ENCODE assay signal across 16 cellular contexts in the genomic region with DNA sequence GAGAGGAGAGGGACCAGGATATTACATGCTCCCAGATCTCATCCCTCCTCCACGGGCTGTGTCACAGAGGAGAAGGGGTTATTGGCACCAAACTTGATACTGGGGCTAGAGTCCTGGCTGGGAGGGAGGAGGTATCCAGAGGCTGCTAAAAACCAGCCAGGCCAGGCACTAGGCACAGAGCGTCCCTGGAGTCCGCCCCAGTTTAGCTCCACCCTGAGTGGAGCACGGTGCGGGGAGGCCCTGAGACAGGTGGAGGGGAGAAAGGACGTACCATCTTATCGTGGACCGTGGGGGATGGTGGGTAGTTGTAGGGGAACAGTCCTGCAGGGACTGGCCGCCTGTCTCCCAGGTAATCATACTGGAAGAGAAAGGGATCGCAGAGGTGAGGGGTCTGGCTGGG. TPM values are rescaled to one million over a fixed set of nuclear protein-coding genes. Genes with fewer than 3 reads are reported as not detected.
"Had no signal": no experiment of that assay in that cellular context is flagged by ENCODE, and none has a peak within 500 bp of the region (broad histone marks: within the 10 kb centered on the region; RNA-seq: fewer than 3 reads in every experiment).

No MANE protein-coding gene starts in this region.

- H3K27ac Mint-ChIP-seq: activated CD4-positive, alpha-beta T cell treated with anti-CD3 and anti-CD28 coated beads, Interleukin-2, amount 10 ng/mL, durations not matched to agents 24 days and 14 days; activated naive CD4-positive, alpha-beta T cell treated with anti-CD3 and anti-CD28 coated beads for 36 hours; activated T-helper 1 cell treated with anti-CD3 and anti-CD28 coated beads, Interleukin-12 subunit alpha, Interleukin-12 subunit beta, Interleukin-2, Interleukin-4 antibody, amounts not matched to agents 30 ng/mL and 10 ng/mL and 1 ng/mL, durations not matched to agents 14 hours and 24 hours and 36 hours; memory B cell; nephron progenitor cell had no signal

- H3K9me3 ChIP-seq: tibial nerve had no signal

- H3K4me3 Mint-ChIP-seq: activated CD4-positive, alpha-beta T cell treated with anti-CD3 and anti-CD28 coated beads, Interleukin-2, amount 10 ng/mL, durations not matched to agents 24 days and 14 days; activated naive CD4-positive, alpha-beta T cell treated with anti-CD3 and anti-CD28 coated beads for 36 hours; activated T-helper 1 cell treated with anti-CD3 and anti-CD28 coated beads, Interleukin-12 subunit alpha, Interleukin-12 subunit beta, Interleukin-2, Interleukin-4 antibody, amounts not matched to agents 30 ng/mL and 10 ng/mL and 1 ng/mL, durations not matched to agents 14 hours and 24 hours and 36 hours; endodermal cell; memory B cell; nephron progenitor cell; WTC11 had no signal

- ATAC-seq: SK-N-SH treated with all-trans-retinoic acid at 6 μM for 48 hours had no signal

- H3K36me3 Mint-ChIP-seq: memory B cell, WTC11 had no signal

- H3K4me3 ChIP-seq: tibial nerve had no signal

- DNase-seq: activated CD4-positive, alpha-beta T cell treated with anti-CD3 and anti-CD28 coated beads, Interleukin-2, amount 10 ng/mL, durations not matched to agents 24 days and 14 days; activated naive CD4-positive, alpha-beta T cell treated with anti-CD3 and anti-CD28 coated beads for 36 hours; central memory CD4-positive, alpha-beta T cell; cortex of kidney; hippocampal formation; nephron progenitor cell; retina had no signal

- H3K79me2 ChIP-seq: parathyroid adenoma had no signal

- H3K27ac ChIP-seq: parathyroid adenoma had no signal

- H3K27me3 ChIP-seq: tibial nerve had no signal

- H2AFZ ChIP-seq: parathyroid adenoma had no signal

- H3K27me3 Mint-ChIP-seq: activated CD4-positive, alpha-beta T cell treated with anti-CD3 and anti-CD28 coated beads, Interleukin-2, amount 10 ng/mL, durations not matched to agents 24 days and 14 days; memory B cell had no signal

- H3K4me1 Mint-ChIP-seq: memory B cell had no signal

- H3K9ac ChIP-seq: parathyroid adenoma had no signal

- H3K9me3 Mint-ChIP-seq: activated CD4-positive, alpha-beta T cell treated with anti-CD3 and anti-CD28 coated beads, Interleukin-2, amount 10 ng/mL, durations not matched to agents 24 days and 14 days; activated naive CD4-positive, alpha-beta T cell treated with anti-CD3 and anti-CD28 coated beads for 36 hours; activated T-helper 1 cell treated with anti-CD3 and anti-CD28 coated beads, Interleukin-12 subunit alpha, Interleukin-12 subunit beta, Interleukin-2, Interleukin-4 antibody, amounts not matched to agents 30 ng/mL and 10 ng/mL and 1 ng/mL, durations not matched to agents 14 hours and 24 hours and 36 hours; endodermal cell; memory B cell; nephron progenitor cell; WTC11 had no signal

- H3K4me1 ChIP-seq: parathyroid adenoma had no signal

RNA-seq across cellular contexts. Expression of a gene that starts 42.7 kb away (rescaled TPM):
- total RNA-seq: activated CD4-positive, alpha-beta T cell treated with anti-CD3 and anti-CD28 coated beads, Interleukin-2, amount 10 ng/mL, durations not matched to agents 24 days and 14 days; activated naive CD4-positive, alpha-beta T cell treated with anti-CD3 and anti-CD28 coated beads for 36 hours; activated T-helper 1 cell treated with anti-CD3 and anti-CD28 coated beads, Interleukin-12 subunit alpha, Interleukin-12 subunit beta, Interleukin-2, Interleukin-4 antibody, amounts not matched to agents 30 ng/mL and 10 ng/mL and 1 ng/mL, durations not matched to agents 14 hours and 24 hours and 36 hours; skeletal muscle tissue; T-helper 1 cell treated with Interleukin-12 subunit alpha and Interleukin-12 subunit beta and Interleukin-4 antibody, amounts not matched to agents 30 ng/mL and 1 ng/mL, for 36 hours; tibial nerve had no signal
